In the genomic region with DNA sequence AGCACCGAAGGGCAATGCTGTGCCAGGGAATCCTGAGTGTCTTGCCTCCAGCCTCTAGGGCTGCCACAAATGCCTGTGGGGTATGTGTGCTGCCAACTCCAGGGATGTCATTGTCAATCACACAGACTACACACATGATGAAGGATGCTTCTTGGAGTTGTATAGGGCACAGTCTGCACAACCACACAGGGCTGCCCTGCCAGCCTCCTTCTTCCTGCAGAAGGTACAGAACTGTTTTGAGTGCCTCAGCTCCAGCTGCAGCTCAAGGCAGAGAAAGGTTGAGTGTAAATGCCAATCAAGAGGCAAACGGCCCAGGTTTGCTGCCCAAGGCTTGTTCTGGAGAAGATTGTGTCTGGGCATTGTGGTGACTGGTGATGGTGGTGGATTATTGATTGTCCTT, we compare ENCODE assay signal across 17 cellular contexts. TPM values are rescaled to one million over a fixed set of nuclear protein-coding genes. Genes with fewer than 3 reads are reported as not detected.
DNase-seq lines count a peak whose midpoint lies in the region; ATAC-seq, FAIRE-seq and TF ChIP-seq lines count a peak whose summit lies in the region.
"Had no signal": no experiment of that assay in that cellular context is flagged by ENCODE, and none has a peak within 500 bp of the region (broad histone marks: within the 10 kb centered on the region; RNA-seq: fewer than 3 reads in every experiment).

No MANE protein-coding gene starts in this region.

- TF ChIP-seq POLR2A in GM12891 (IDR thresholded peaks at IDR 0.05; ENCODE audit: low read depth, low read length) (no peak), esophagus squamous epithelium (IDR thresholded peaks at IDR 0.05) (no peak), sigmoid colon (IDR thresholded peaks at IDR 0.05) (no peak)

- H3K27ac ChIP-seq in esophagus squamous epithelium (peak overlapping the region in 3 of 4 donors; percentile 69 to 84 (median 72)), sigmoid colon (peak overlapping the region in 3 of 4 donors; percentile 48 to 71 (median 59))
- H3K27ac ChIP-seq: PC-9, SK-N-MC had no signal

- TF ChIP-seq CTCF in esophagus squamous epithelium (IDR thresholded peaks at IDR 0.05): no peak
- no peak for TF ChIP-seq CTCF in sigmoid colon (IDR thresholded peaks at IDR 0.05)

- intact Hi-C loops in esophagus squamous epithelium (cut with DNase I): no loop called here
- intact Hi-C loops in sigmoid colon (cut with DNase I): loop anchor here (5.0 to 10.0 kb wide), 2 partner anchors 105 to 133 kb away; a partner anchor contains a TSS

- DNase-seq in GM12891 (ENCODE audit: insufficient read length, low spot score) (no peak), NCI-H69 (lab: John Stamatoyannopoulos, UW) (peak; percentile 55), esophagus squamous epithelium (lab: John Stamatoyannopoulos, UW) (no peak), sigmoid colon (no peak), NCI-H2107 treated with DMSO at 0.1 percent for 48 hours (lab: John Stamatoyannopoulos, UW; ENCODE audit: unreplicated experiment) (no peak)
- DNase-seq in stimulated activated naive CD4-positive, alpha-beta T cell treated with Interleukin-2 at 50 U/mL for 16 hours (lab: John Stamatoyannopoulos, UW): no peak
- DNase-seq: Caco-2; CD4-positive, CD25-positive, alpha-beta regulatory T cell; H9; KG1; PC-9 had no signal

- H3K4me3 ChIP-seq in esophagus squamous epithelium (no peak overlapping the region), sigmoid colon (peak overlapping the region in 1 of 4 donors; percentile 3)
- H3K4me3 ChIP-seq: PC-9, SK-N-MC had no signal

- no peak for ATAC-seq in GM21723 (IDR thresholded peaks at IDR 0.05; ENCODE audit: unreplicated experiment)
- ATAC-seq: HepG2 had no signal

- TF ChIP-seq EP300 in sigmoid colon (IDR thresholded peaks at IDR 0.05): no peak

- no peaks in the 10 kb centered on the region for H3K27me3 ChIP-seq in esophagus squamous epithelium
- H3K27me3 ChIP-seq in sigmoid colon: no peaks in the 10 kb centered on the region

- H3K36me3 ChIP-seq in esophagus squamous epithelium (no peaks in the 10 kb centered on the region), sigmoid colon (no peaks in the 10 kb centered on the region)

- H3K9me3 ChIP-seq in esophagus squamous epithelium (no peaks in the 10 kb centered on the region), sigmoid colon (no peaks in the 10 kb centered on the region)
- H3K9me3 ChIP-seq: Caco-2 had no signal

- H3K4me1 ChIP-seq in esophagus squamous epithelium (peaks cover 9 to 68% (median 18%) of the 10 kb centered on the region in 3 donors), sigmoid colon (peaks cover 0 to 17% (median 6%) of the 10 kb centered on the region in 4 donors)
- H3K4me1 ChIP-seq: Caco-2 had no signal

- WGBS in esophagus squamous epithelium, 2 donors: 10 to 50% methylated on average over 1 of the region's 2 CpGs
- WGBS in sigmoid colon, 2 donors: 14 to 62% methylated on average over 2 of the region's 2 CpGs

- FAIRE-seq in GM12891 (lab: Jason Lieb, UNC): peak; percentile 38
- FAIRE-seq: GM19239, HepG2 had no signal

TF ChIP-seq in GM12891, 5 proteins besides CTCF, POLR2A, EP300 and RAD21:
- TF ChIP-seq TAF1 (IDR thresholded peaks at IDR 0.05; ENCODE audit: low read depth, low read length) (no peak), PAX5 (IDR thresholded peaks at IDR 0.05; ENCODE audit: insufficient read depth, low read length, severe bottlenecking) (no peak), POU2F2 (IDR thresholded peaks at IDR 0.05; ENCODE audit: low read depth, low read length) (no peak), SPI1 (IDR thresholded peaks at IDR 0.05; ENCODE audit: low read depth, low read length) (no peak), POLR2AphosphoS5 (IDR thresholded peaks at IDR 0.05; ENCODE audit: low read depth, low read length) (no peak)

RNA-seq across cellular contexts. Expression of a gene that starts 15.6 kb away (rescaled TPM):
- polyA plus RNA-seq in GM12891 (2012; ENCODE audit: low read depth, missing spikeins): 0.06 TPM
- total RNA-seq in esophagus squamous epithelium (10 to 100 TPM; 24.9 to 86.8 (median 36.2) TPM), sigmoid colon (1 to 10 TPM; 1.7 to 9.2 (median 5.9) TPM)
- polyA plus RNA-seq in sigmoid colon: 100 to 1,000 TPM in 1 of 3 donors, 10 to 100 TPM in 2; 46.8 to 212 (median 51.3) TPM
- total RNA-seq: B cell; Caco-2; CD4-positive, CD25-positive, alpha-beta regulatory T cell; HepG2 had no signal
- polyA plus RNA-seq: AG04450; CD4-positive, CD25-positive, alpha-beta regulatory T cell; HepG2 had no signal
